ENCODE assay signal across 8 cellular contexts in genomic region chr1:226870026-226870322, GRCh38. TPM values are rescaled to one million over a fixed set of nuclear protein-coding genes. Genes with fewer than 3 reads are reported as not detected.
DNase-seq lines count a peak whose midpoint lies in the region; ATAC-seq, FAIRE-seq and TF ChIP-seq lines count a peak whose summit lies in the region.

No MANE protein-coding gene starts in this region.

- TF ChIP-seq CTCF in endothelial cell of umbilical vein (IDR thresholded peaks at IDR 0.05; ENCODE audit: extremely low read depth in 1 of 2, insufficient read depth in 1 of 2, low read depth in 1 of 2, low read length in 2 of 2): no peak
- no peak for TF ChIP-seq CTCF in neutrophil (IDR thresholded peaks at IDR 0.05)

- BruUV-seq in endothelial cell of umbilical vein (replicated peaks; lab: Mats Ljungman, UMichigan): no TSS peak

- intact Hi-C loops in endothelial cell of umbilical vein (cut with micrococcal nuclease): loop anchor here (1.0 to 2.0 kb wide), 2 partner anchors 70 to 243 kb away; partner anchors contain the start of gene COQ8A

- no peaks in the 10 kb centered on the region for H3K9me3 ChIP-seq in CD4-positive, CD25-positive, alpha-beta regulatory T cell (ENCODE audit: control insufficient read depth in 2 of 2, low read length in 2 of 2)
- H3K9me3 ChIP-seq in NT2/D1 (ENCODE audit: insufficient read depth, low read length) (no peaks in the 10 kb centered on the region), endothelial cell of umbilical vein (replicated peaks; ENCODE audit: control insufficient read depth, insufficient read depth, low read length) (no peaks in the 10 kb centered on the region), neutrophil (no peaks in the 10 kb centered on the region)

- POLR2A ChIA-PET in endothelial cell of umbilical vein (lab: Charles Lee): no interaction called here

- dilution Hi-C loops in endothelial cell of umbilical vein (cut with MboI; ENCODE audit: extremely low pct_ligation_motif_present, low sequenced_read_pairs): no loop called here

- no peak for TF ChIP-seq POLR2A in endothelial cell of umbilical vein (IDR thresholded peaks at IDR 0.05; ENCODE audit: low read depth, low read length)

- no peak for ATAC-seq in CD4-positive, CD25-positive, alpha-beta regulatory T cell (ENCODE audit: low read depth in 2 of 2)
- ATAC-seq in GM21576 (IDR thresholded peaks at IDR 0.05; ENCODE audit: unreplicated experiment) (no peak), HG03139 (IDR thresholded peaks at IDR 0.05; ENCODE audit: unreplicated experiment) (no peak)

- no peak for DNase-seq in CD4-positive, CD25-positive, alpha-beta regulatory T cell
- DNase-seq in NT2/D1 (ENCODE audit: low read depth, low spot score): no peak
- DNase-seq in endothelial cell of umbilical vein (ENCODE audit: low read depth, low spot score): no peak
- no peak for DNase-seq in Ammon's horn (ENCODE audit: low spot score)
- no peak for DNase-seq in NCI-H510A (lab: John Stamatoyannopoulos, UW)

- H3K4me2 ChIP-seq in endothelial cell of umbilical vein (ENCODE audit: insufficient read depth, low read length): peak overlapping the region; percentile 76

- H3K36me3 ChIP-seq in CD4-positive, CD25-positive, alpha-beta regulatory T cell (ENCODE audit: control insufficient read depth, insufficient read depth, low read length): no peaks in the 10 kb centered on the region
- H3K36me3 ChIP-seq in NT2/D1 (ENCODE audit: insufficient read depth, insufficient read length, low read length): peaks cover 19% of the 10 kb centered on the region
- no peaks in the 10 kb centered on the region for H3K36me3 ChIP-seq in endothelial cell of umbilical vein (ENCODE audit: control insufficient read depth in 2 of 2, extremely low read depth in 1 of 2, insufficient read depth in 2 of 2, low read length in 2 of 2)
- no peaks in the 10 kb centered on the region for H3K36me3 ChIP-seq in neutrophil

- CTCF ChIA-PET in endothelial cell of umbilical vein (lab: Charles Lee): interaction anchor here (1.3 kb wide), 1 partner anchor 17 kb away, joined by 3 read pairs; no protein-coding TSS in a partner anchor

- FAIRE-seq in endothelial cell of umbilical vein (lab: Jason Lieb, UNC): no peak

- no peaks in the 10 kb centered on the region for H3K9me1 ChIP-seq in endothelial cell of umbilical vein (replicated peaks; ENCODE audit: control insufficient read depth, extremely low read depth, insufficient read depth, low read length)

- H3K79me2 ChIP-seq in endothelial cell of umbilical vein (ENCODE audit: control insufficient read depth, insufficient read depth, low read length): no peaks in the 10 kb centered on the region

- peak overlapping the region in 1 of 3 donors; percentile 32 for H3K27ac Mint-ChIP-seq in CD4-positive, CD25-positive, alpha-beta regulatory T cell

- H3K4me1 Mint-ChIP-seq in CD4-positive, CD25-positive, alpha-beta regulatory T cell: peaks cover 2 to 13% (median 5%) of the 10 kb centered on the region in 4 donors

- H3K36me3 Mint-ChIP-seq in CD4-positive, CD25-positive, alpha-beta regulatory T cell: no peaks in the 10 kb centered on the region

- H3K9me3 Mint-ChIP-seq in CD4-positive, CD25-positive, alpha-beta regulatory T cell: peaks cover 0 to 4% (median 0%) of the 10 kb centered on the region in 7 donors

- H3K4me3 ChIP-seq in CD4-positive, CD25-positive, alpha-beta regulatory T cell (ENCODE audit: low read depth, low read length): peak overlapping the region; percentile 44
- peak overlapping the region; percentile 67 for H3K4me3 ChIP-seq in NT2/D1 (ENCODE audit: insufficient read length, low read depth)
- H3K4me3 ChIP-seq in endothelial cell of umbilical vein (replicated peaks in 1 of 3; ENCODE audit: insufficient read depth in 1 of 3, low read depth in 1 of 3, low read length in 3 of 3): peak overlapping the region in 2 of 3 experiments; percentile 55 to 61
- peak overlapping the region; percentile 47 to 59 for H3K4me3 ChIP-seq in neutrophil (ENCODE audit: low read depth in 1 of 2, low read length in 1 of 2)

- H3K27me3 Mint-ChIP-seq in CD4-positive, CD25-positive, alpha-beta regulatory T cell: peaks cover 67% of the 10 kb centered on the region

- peaks cover 13% of the 10 kb centered on the region for H3K4me1 ChIP-seq in CD4-positive, CD25-positive, alpha-beta regulatory T cell (ENCODE audit: control insufficient read depth, insufficient read depth, low read length, poor library complexity, severe bottlenecking)
- H3K4me1 ChIP-seq in NT2/D1 (ENCODE audit: insufficient read depth, insufficient read length) (peaks cover 10% of the 10 kb centered on the region), endothelial cell of umbilical vein (ENCODE audit: control insufficient read depth, extremely low read depth, insufficient read depth, low read length) (peaks cover 16% of the 10 kb centered on the region), neutrophil (ENCODE audit: control insufficient read depth in 1 of 2, insufficient read depth in 1 of 2, low read depth in 1 of 2, low read length in 1 of 2) (peaks cover 10 to 11% of the 10 kb centered on the region in 2 experiments)

- no peaks in the 10 kb centered on the region for H4K20me1 ChIP-seq in endothelial cell of umbilical vein (replicated peaks; ENCODE audit: control insufficient read depth, extremely low read depth, insufficient read depth, low read length)

- H3K27me3 ChIP-seq in CD4-positive, CD25-positive, alpha-beta regulatory T cell (ENCODE audit: control insufficient read depth, insufficient read depth, low read length): peaks cover 19% of the 10 kb centered on the region
- H3K27me3 ChIP-seq in NT2/D1 (ENCODE audit: insufficient read depth, insufficient read length) (no peaks in the 10 kb centered on the region), endothelial cell of umbilical vein (ENCODE audit: control insufficient read depth in 2 of 2, insufficient read depth in 2 of 2, low read length in 2 of 2) (no peaks in the 10 kb centered on the region), neutrophil (peaks cover 59% of the 10 kb centered on the region)

- H3K9ac ChIP-seq in NT2/D1 (ENCODE audit: insufficient read length, low read depth): peak overlapping the region; percentile 87
- no peak overlapping the region for H3K9ac ChIP-seq in endothelial cell of umbilical vein (replicated peaks; ENCODE audit: extremely low read depth, insufficient read depth, low read length)

- no peak overlapping the region for H3K27ac ChIP-seq in CD4-positive, CD25-positive, alpha-beta regulatory T cell (ENCODE audit: insufficient read depth, low read length, poor library complexity, severe bottlenecking)
- H3K27ac ChIP-seq in endothelial cell of umbilical vein (ENCODE audit: insufficient read depth, low read depth, low read length) (no peak overlapping the region), neutrophil (no peak overlapping the region)

- peak overlapping the region; percentile 62 to 83 (median 76) for H3K4me3 Mint-ChIP-seq in CD4-positive, CD25-positive, alpha-beta regulatory T cell

- peak overlapping the region; percentile 94 for H2AFZ ChIP-seq in endothelial cell of umbilical vein (ENCODE audit: low read depth, low read length)

TF ChIP-seq in endothelial cell of umbilical vein, 7 proteins besides CTCF, POLR2A, EP300 and RAD21:
- no peak for TF ChIP-seq FOS (IDR thresholded peaks at IDR 0.05; ENCODE audit: borderline replicate concordance, insufficient read depth, low read length)
- TF ChIP-seq GATA2 (IDR thresholded peaks at IDR 0.05; ENCODE audit: insufficient read depth, insufficient read length, low read depth, low read length): no peak
- TF ChIP-seq EZH2 (IDR thresholded peaks at IDR 0.05; ENCODE audit: borderline replicate concordance, low read depth, low read length, severe bottlenecking): no peak
- no peak for TF ChIP-seq MYC (IDR thresholded peaks at IDR 0.05; ENCODE audit: low read depth, low read length)
- no peak for TF ChIP-seq JUN (IDR thresholded peaks at IDR 0.05; ENCODE audit: borderline replicate concordance, insufficient read depth, insufficient read length, low read depth)
- no peak for TF ChIP-seq MAX (IDR thresholded peaks at IDR 0.05; ENCODE audit: insufficient read depth, insufficient read length)
- no peak for TF ChIP-seq POLR2AphosphoS5 (IDR thresholded peaks at IDR 0.05; ENCODE audit: insufficient read depth, low read depth, low read length)

RNA-seq across cellular contexts. Expression of gene PSEN2, which starts 0.4 kb away (rescaled TPM):
- total RNA-seq in CD4-positive, CD25-positive, alpha-beta regulatory T cell: 3.7 TPM
- 1 to 10 TPM; 1.8 to 3.5 (median 3.2) TPM for polyA plus RNA-seq in CD4-positive, CD25-positive, alpha-beta regulatory T cell
- total RNA-seq in endothelial cell of umbilical vein: 12.5 and 17.1 TPM in 2 replicates
- polyA plus RNA-seq in endothelial cell of umbilical vein: 18.1 and 19.3 TPM in 2 replicates
- 10.4 TPM in 2 replicates for polyA plus RNA-seq in endothelial cell of umbilical vein (2011; cell fraction: cytosol; rRNA removed)
- 18.3 and 19.6 TPM in 2 replicates for polyA plus RNA-seq in endothelial cell of umbilical vein (2011; cell fraction: nucleus; rRNA removed)
- 7.9 and 9.5 TPM in 2 replicates for polyA plus RNA-seq in endothelial cell of umbilical vein (2012)
- 23.9 and 29.4 TPM in 2 replicates for polyA minus RNA-seq in endothelial cell of umbilical vein
- polyA minus RNA-seq in endothelial cell of umbilical vein (2011; cell fraction: cytosol; rRNA and poly(A)+ RNA removed): 14.2 TPM
- polyA minus RNA-seq in endothelial cell of umbilical vein (2011; cell fraction: nucleus; rRNA and poly(A)+ RNA removed): 11.6 and 11.8 TPM in 2 replicates
